ENCODE assay signal across 1 cellular context in the genomic region with DNA sequence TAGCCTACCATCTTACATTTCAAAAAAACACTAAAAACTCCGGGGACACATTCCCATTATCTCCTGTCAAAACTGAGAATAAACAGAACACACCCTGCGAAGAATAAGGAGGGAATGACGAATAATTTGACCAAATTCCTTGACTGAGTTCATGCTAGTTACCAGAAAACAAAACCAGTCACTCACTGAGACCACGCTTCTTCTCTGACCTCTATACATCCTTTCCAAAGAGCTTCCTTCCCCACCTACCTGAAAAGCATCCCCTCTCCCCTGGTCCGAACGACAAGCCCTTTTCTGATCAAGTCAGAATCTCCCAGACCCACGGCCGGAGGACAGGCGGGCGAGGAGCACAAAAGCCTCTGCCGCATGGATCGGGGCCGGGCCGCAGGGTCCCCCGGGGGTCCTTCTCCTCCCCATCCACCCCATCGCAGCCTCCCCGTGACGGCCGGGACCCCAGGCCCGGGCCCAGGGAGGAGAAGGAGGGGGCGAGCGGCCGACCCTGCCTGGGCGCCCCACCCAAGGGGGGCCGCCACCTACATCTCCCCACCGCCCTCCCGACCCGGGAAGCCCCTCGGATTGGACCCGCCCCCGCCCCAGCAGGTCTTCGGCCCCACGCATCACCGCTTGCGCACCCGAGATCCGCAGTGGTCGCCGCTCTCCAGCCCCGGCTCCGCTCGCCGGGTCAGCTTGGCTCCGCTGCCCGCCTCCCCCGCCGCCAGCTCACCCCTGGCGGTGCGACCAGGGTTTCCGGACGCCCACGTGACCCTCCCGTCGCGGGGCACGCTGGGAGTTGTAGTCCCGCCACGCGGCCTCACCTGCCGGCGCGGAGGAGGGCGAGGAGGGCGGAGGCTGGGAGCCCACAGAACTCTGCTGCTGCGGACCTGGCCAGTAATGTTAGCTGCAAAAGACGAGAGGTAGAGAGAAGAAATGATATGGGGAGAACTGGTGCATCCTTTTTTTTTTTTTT.
A peak's percentile ranks its signal among the peaks of the same experiment; 100 is the strongest.
TF ChIP-seq lines count a peak whose summit lies in the region.

A gene with protein sequence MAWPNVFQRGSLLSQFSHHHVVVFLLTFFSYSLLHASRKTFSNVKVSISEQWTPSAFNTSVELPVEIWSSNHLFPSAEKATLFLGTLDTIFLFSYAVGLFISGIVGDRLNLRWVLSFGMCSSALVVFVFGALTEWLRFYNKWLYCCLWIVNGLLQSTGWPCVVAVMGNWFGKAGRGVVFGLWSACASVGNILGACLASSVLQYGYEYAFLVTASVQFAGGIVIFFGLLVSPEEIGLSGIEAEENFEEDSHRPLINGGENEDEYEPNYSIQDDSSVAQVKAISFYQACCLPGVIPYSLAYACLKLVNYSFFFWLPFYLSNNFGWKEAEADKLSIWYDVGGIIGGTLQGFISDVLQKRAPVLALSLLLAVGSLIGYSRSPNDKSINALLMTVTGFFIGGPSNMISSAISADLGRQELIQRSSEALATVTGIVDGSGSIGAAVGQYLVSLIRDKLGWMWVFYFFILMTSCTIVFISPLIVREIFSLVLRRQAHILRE (minus strand): TSS at position 747 of the 967 bp plus-strand sequence. CDS start 16,004 bp downstream, outside the sequence.

TF ChIP-seq in HepG2, 621 proteins besides CTCF, POLR2A, EP300 and RAD21 (continued from another document):
- TF ChIP-seq ARID5B (CRISPR knock-in tag; IDR thresholded peaks at IDR 0.05) = peak; percentile 44; the same call in 1 of the 2 replicates
- no peak for TF ChIP-seq ZFP36L1 (CRISPR knock-in tag; IDR thresholded peaks at IDR 0.05)
- TF ChIP-seq ZNF138 (CRISPR knock-in tag; IDR thresholded peaks at IDR 0.05; ENCODE audit: low read depth) = no peak
- no peak for TF ChIP-seq CHD4 (IDR thresholded peaks at IDR 0.05; ENCODE audit: borderline replicate concordance, low read length)
- no peak for TF ChIP-seq PAWR (CRISPR knock-in tag; IDR thresholded peaks at IDR 0.05; ENCODE audit: borderline replicate concordance)
- no peak for TF ChIP-seq NR1H2 (CRISPR knock-in tag; IDR thresholded peaks at IDR 0.05; ENCODE audit: borderline replicate concordance, low read depth)
- TF ChIP-seq, protein P1, sequence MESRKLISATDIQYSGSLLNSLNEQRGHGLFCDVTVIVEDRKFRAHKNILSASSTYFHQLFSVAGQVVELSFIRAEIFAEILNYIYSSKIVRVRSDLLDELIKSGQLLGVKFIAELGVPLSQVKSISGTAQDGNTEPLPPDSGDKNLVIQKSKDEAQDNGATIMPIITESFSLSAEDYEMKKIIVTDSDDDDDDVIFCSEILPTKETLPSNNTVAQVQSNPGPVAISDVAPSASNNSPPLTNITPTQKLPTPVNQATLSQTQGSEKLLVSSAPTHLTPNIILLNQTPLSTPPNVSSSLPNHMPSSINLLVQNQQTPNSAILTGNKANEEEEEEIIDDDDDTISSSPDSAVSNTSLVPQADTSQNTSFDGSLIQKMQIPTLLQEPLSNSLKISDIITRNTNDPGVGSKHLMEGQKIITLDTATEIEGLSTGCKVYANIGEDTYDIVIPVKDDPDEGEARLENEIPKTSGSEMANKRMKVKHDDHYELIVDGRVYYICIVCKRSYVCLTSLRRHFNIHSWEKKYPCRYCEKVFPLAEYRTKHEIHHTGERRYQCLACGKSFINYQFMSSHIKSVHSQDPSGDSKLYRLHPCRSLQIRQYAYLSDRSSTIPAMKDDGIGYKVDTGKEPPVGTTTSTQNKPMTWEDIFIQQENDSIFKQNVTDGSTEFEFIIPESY (CRISPR knock-in tag; IDR thresholded peaks at IDR 0.05) = no peak
- no peak for TF ChIP-seq KDM4B (CRISPR knock-in tag; IDR thresholded peaks at IDR 0.05)
- TF ChIP-seq HNRNPL (IDR thresholded peaks at IDR 0.05; ENCODE audit: low read depth, low read length) = no peak
- no peak for TF ChIP-seq MIER2 (CRISPR knock-in tag; IDR thresholded peaks at IDR 0.05)
- no peak for TF ChIP-seq NRL (CRISPR knock-in tag; IDR thresholded peaks at IDR 0.05; ENCODE audit: borderline replicate concordance)
- TF ChIP-seq NFRKB (IDR thresholded peaks at IDR 0.05) = no peak
- peak; percentile 81 for TF ChIP-seq POLR2AphosphoS5 (IDR thresholded peaks at IDR 0.05; ENCODE audit: low read depth, low read length)
- TF ChIP-seq IRF2 (CRISPR knock-in tag; IDR thresholded peaks at IDR 0.05) = peak; percentile 93
- TF ChIP-seq, protein P2, sequence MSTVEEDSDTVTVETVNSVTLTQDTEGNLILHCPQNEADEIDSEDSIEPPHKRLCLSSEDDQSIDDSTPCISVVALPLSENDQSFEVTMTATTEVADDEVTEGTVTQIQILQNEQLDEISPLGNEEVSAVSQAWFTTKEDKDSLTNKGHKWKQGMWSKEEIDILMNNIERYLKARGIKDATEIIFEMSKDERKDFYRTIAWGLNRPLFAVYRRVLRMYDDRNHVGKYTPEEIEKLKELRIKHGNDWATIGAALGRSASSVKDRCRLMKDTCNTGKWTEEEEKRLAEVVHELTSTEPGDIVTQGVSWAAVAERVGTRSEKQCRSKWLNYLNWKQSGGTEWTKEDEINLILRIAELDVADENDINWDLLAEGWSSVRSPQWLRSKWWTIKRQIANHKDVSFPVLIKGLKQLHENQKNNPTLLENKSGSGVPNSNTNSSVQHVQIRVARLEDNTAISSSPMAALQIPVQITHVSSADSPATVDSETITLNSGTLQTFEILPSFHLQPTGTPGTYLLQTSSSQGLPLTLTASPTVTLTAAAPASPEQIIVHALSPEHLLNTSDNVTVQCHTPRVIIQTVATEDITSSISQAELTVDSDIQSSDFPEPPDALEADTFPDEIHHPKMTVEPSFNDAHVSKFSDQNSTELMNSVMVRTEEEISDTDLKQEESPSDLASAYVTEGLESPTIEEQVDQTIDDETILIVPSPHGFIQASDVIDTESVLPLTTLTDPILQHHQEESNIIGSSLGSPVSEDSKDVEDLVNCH (CRISPR knock-in tag; IDR thresholded peaks at IDR 0.05) = no peak
- TF ChIP-seq SIX4 (CRISPR knock-in tag; IDR thresholded peaks at IDR 0.05) = peak; percentile 25; the same call in 1 of the 2 replicates
- TF ChIP-seq FOSL2 (CRISPR knock-in tag; IDR thresholded peaks at IDR 0.05) = peak; percentile 37; the same call in 1 of the 2 replicates
- no peak for TF ChIP-seq ZBTB1 (CRISPR knock-in tag; IDR thresholded peaks at IDR 0.05; ENCODE audit: borderline replicate concordance)
- TF ChIP-seq FOXK1 (CRISPR knock-in tag; IDR thresholded peaks at IDR 0.05; ENCODE audit: borderline replicate concordance, low read depth) = 0 out of 2 replicates have a peak, but pooled peaks have one; percentile 47
- peak; percentile 75; the same call in 1 of the 2 replicates for TF ChIP-seq ZFY (CRISPR knock-in tag; IDR thresholded peaks at IDR 0.05)
- TF ChIP-seq SCMH1 (CRISPR knock-in tag; IDR thresholded peaks at IDR 0.05; ENCODE audit: borderline replicate concordance) = no peak
- peak; percentile 43 for TF ChIP-seq CREB1 (IDR thresholded peaks at IDR 0.05)
- TF ChIP-seq CREB1 (CRISPR knock-in tag; IDR thresholded peaks at IDR 0.05) = no peak
- no peak for TF ChIP-seq SIN3B (IDR thresholded peaks at IDR 0.05; ENCODE audit: low read length)
- TF ChIP-seq IRX3 (CRISPR knock-in tag; IDR thresholded peaks at IDR 0.05; ENCODE audit: borderline replicate concordance, low read depth) = no peak
- no peak for TF ChIP-seq JARID2 (CRISPR knock-in tag; IDR thresholded peaks at IDR 0.05; ENCODE audit: insufficient replicate concordance)
- TF ChIP-seq TP53 (CRISPR knock-in tag; conservative IDR thresholded peaks at IDR 0.05) = no peak
- 0 out of 2 replicates have a peak, but pooled peaks have one; percentile 13 for TF ChIP-seq PPARG (CRISPR knock-in tag; conservative IDR thresholded peaks at IDR 0.05)
- 0 out of 2 replicates have a peak, but pooled peaks have one; percentile 22 for TF ChIP-seq ELF3 (CRISPR knock-in tag; IDR thresholded peaks at IDR 0.05)
- TF ChIP-seq CBFB (CRISPR knock-in tag; IDR thresholded peaks at IDR 0.05) = no peak
- TF ChIP-seq ZNF441 (CRISPR knock-in tag; IDR thresholded peaks at IDR 0.05; ENCODE audit: borderline replicate concordance) = peak; percentile 66; the same call in 1 of the 2 replicates
- TF ChIP-seq, protein P3, sequence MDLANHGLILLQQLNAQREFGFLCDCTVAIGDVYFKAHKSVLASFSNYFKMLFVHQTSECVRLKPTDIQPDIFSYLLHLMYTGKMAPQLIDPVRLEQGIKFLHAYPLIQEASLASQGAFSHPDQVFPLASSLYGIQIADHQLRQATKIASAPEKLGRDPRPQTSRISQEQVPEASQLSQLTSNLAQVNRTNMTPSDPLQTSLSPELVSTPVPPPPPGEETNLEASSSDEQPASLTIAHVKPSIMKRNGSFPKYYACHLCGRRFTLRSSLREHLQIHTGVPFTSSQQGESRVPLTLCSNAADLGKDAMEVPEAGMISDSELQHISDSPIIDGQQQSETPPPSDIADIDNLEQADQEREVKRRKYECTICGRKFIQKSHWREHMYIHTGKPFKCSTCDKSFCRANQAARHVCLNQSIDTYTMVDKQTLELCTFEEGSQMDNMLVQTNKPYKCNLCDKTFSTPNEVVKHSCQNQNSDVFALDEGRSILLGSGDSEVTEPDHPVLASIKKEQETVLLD (CRISPR knock-in tag; IDR thresholded peaks at IDR 0.05; ENCODE audit: low read depth) = no peak
- TF ChIP-seq ZKSCAN8 (CRISPR knock-in tag; IDR thresholded peaks at IDR 0.05; ENCODE audit: borderline replicate concordance) = no peak; the same call in 1 of the 2 replicates
- no peak for TF ChIP-seq ZSCAN22 (CRISPR knock-in tag; IDR thresholded peaks at IDR 0.05)
- no peak for TF ChIP-seq RNF219 (CRISPR knock-in tag; IDR thresholded peaks at IDR 0.05)
- TF ChIP-seq, protein P4, sequence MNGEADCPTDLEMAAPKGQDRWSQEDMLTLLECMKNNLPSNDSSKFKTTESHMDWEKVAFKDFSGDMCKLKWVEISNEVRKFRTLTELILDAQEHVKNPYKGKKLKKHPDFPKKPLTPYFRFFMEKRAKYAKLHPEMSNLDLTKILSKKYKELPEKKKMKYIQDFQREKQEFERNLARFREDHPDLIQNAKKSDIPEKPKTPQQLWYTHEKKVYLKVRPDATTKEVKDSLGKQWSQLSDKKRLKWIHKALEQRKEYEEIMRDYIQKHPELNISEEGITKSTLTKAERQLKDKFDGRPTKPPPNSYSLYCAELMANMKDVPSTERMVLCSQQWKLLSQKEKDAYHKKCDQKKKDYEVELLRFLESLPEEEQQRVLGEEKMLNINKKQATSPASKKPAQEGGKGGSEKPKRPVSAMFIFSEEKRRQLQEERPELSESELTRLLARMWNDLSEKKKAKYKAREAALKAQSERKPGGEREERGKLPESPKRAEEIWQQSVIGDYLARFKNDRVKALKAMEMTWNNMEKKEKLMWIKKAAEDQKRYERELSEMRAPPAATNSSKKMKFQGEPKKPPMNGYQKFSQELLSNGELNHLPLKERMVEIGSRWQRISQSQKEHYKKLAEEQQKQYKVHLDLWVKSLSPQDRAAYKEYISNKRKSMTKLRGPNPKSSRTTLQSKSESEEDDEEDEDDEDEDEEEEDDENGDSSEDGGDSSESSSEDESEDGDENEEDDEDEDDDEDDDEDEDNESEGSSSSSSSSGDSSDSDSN (CRISPR knock-in tag; IDR thresholded peaks at IDR 0.05) = peak; percentile 62; the same call in 1 of the 2 replicates
- TF ChIP-seq ZNF672 (CRISPR knock-in tag; IDR thresholded peaks at IDR 0.05) = no peak
- TF ChIP-seq, protein P5, sequence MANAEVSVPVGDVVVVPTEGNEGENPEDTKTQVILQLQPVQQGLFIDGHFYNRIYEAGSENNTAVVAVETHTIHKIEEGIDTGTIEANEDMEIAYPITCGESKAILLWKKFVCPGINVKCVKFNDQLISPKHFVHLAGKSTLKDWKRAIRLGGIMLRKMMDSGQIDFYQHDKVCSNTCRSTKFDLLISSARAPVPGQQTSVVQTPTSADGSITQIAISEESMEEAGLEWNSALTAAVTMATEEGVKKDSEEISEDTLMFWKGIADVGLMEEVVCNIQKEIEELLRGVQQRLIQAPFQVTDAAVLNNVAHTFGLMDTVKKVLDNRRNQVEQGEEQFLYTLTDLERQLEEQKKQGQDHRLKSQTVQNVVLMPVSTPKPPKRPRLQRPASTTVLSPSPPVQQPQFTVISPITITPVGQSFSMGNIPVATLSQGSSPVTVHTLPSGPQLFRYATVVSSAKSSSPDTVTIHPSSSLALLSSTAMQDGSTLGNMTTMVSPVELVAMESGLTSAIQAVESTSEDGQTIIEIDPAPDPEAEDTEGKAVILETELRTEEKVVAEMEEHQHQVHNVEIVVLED (CRISPR knock-in tag; IDR thresholded peaks at IDR 0.05; ENCODE audit: borderline replicate concordance) = peak; percentile 73
- TF ChIP-seq MTA3 (CRISPR knock-in tag; IDR thresholded peaks at IDR 0.05) = no peak
- TF ChIP-seq NONO (IDR thresholded peaks at IDR 0.05) = no peak
- TF ChIP-seq NONO (CRISPR knock-in tag; conservative IDR thresholded peaks at IDR 0.05) = peak; percentile 41; the same call in 1 of the 2 replicates
- peak; percentile 37; the same call in 1 of the 2 replicates for TF ChIP-seq YEATS4 (CRISPR knock-in tag; IDR thresholded peaks at IDR 0.05; ENCODE audit: borderline replicate concordance)
